1 cellular context compared by ENCODE assay signal in the genomic region with DNA sequence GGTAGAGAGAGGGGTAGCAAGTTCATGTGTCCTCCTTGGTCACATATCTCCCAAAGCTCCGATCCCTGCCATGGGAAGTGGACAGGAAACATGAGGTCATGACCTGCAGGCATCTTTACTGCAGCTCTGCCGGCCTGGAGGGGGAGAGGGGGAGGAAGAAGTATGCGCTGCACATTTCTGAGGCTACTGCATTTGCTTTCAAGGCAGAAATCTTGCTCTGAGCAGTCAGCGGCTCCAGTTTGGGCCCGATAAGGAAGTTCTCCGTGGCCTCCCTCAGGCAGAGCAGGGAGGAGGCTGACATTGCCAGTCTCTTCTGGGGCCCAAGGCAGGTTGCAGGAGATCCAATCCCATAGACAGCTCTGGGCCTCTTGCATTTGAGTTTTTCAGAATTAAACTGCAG.
TF ChIP-seq lines count a peak whose summit lies in the region.

No MANE protein-coding gene starts in this region.

TF ChIP-seq in GM23338, 12 proteins besides CTCF, POLR2A, EP300 and RAD21:
- TF ChIP-seq, protein P1, sequence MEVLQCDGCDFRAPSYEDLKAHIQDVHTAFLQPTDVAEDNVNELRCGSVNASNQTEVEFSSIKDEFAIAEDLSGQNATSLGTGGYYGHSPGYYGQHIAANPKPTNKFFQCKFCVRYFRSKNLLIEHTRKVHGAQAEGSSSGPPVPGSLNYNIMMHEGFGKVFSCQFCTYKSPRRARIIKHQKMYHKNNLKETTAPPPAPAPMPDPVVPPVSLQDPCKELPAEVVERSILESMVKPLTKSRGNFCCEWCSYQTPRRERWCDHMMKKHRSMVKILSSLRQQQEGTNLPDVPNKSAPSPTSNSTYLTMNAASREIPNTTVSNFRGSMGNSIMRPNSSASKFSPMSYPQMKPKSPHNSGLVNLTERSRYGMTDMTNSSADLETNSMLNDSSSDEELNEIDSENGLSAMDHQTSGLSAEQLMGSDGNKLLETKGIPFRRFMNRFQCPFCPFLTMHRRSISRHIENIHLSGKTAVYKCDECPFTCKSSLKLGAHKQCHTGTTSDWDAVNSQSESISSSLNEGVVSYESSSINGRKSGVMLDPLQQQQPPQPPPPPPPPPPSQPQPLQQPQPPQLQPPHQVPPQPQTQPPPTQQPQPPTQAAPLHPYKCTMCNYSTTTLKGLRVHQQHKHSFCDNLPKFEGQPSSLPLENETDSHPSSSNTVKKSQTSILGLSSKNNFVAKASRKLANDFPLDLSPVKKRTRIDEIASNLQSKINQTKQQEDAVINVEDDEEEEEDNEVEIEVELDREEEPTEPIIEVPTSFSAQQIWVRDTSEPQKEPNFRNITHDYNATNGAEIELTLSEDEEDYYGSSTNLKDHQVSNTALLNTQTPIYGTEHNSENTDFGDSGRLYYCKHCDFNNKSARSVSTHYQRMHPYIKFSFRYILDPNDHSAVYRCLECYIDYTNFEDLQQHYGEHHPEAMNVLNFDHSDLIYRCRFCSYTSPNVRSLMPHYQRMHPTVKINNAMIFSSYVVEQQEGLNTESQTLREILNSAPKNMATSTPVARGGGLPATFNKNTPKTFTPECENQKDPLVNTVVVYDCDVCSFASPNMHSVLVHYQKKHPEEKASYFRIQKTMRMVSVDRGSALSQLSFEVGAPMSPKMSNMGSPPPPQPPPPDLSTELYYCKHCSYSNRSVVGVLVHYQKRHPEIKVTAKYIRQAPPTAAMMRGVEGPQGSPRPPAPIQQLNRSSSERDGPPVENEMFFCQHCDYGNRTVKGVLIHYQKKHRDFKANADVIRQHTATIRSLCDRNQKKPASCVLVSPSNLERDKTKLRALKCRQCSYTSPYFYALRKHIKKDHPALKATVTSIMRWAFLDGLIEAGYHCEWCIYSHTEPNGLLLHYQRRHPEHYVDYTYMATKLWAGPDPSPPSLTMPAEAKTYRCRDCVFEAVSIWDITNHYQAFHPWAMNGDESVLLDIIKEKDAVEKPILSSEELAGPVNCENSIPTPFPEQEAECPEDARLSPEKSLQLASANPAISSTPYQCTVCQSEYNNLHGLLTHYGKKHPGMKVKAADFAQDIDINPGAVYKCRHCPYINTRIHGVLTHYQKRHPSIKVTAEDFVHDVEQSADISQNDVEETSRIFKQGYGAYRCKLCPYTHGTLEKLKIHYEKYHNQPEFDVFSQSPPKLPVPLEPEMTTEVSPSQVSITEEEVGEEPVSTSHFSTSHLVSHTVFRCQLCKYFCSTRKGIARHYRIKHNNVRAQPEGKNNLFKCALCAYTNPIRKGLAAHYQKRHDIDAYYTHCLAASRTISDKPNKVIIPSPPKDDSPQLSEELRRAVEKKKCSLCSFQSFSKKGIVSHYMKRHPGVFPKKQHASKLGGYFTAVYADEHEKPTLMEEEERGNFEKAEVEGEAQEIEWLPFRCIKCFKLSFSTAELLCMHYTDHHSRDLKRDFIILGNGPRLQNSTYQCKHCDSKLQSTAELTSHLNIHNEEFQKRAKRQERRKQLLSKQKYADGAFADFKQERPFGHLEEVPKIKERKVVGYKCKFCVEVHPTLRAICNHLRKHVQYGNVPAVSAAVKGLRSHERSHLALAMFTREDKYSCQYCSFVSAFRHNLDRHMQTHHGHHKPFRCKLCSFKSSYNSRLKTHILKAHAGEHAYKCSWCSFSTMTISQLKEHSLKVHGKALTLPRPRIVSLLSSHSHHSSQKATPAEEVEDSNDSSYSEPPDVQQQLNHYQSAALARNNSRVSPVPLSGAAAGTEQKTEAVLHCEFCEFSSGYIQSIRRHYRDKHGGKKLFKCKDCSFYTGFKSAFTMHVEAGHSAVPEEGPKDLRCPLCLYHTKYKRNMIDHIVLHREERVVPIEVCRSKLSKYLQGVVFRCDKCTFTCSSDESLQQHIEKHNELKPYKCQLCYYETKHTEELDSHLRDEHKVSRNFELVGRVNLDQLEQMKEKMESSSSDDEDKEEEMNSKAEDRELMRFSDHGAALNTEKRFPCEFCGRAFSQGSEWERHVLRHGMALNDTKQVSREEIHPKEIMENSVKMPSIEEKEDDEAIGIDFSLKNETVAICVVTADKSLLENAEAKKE (CRISPR knock-in tag; IDR thresholded peaks at IDR 0.05) = no peak
- TF ChIP-seq EZH2 (IDR thresholded peaks at IDR 0.05; ENCODE audit: low read depth, unreplicated experiment) (no peak), JUNB (IDR thresholded peaks at IDR 0.05; ENCODE audit: unreplicated experiment) (no peak)
- TF ChIP-seq, protein P2, sequence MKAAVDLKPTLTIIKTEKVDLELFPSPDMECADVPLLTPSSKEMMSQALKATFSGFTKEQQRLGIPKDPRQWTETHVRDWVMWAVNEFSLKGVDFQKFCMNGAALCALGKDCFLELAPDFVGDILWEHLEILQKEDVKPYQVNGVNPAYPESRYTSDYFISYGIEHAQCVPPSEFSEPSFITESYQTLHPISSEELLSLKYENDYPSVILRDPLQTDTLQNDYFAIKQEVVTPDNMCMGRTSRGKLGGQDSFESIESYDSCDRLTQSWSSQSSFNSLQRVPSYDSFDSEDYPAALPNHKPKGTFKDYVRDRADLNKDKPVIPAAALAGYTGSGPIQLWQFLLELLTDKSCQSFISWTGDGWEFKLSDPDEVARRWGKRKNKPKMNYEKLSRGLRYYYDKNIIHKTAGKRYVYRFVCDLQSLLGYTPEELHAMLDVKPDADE (IDR thresholded peaks at IDR 0.05) = no peak
